Comparison of ENCODE assay signal across 9 cellular contexts in genomic region chr3:157447026-157447694, GRCh38. TPM values are rescaled to one million over a fixed set of nuclear protein-coding genes. Genes with fewer than 3 reads are reported as not detected.
DNase-seq lines count a peak whose midpoint lies in the region; ATAC-seq and TF ChIP-seq lines count a peak whose summit lies in the region.
"Had no signal": no experiment of that assay in that cellular context is flagged by ENCODE, and none has a peak within 500 bp of the region (broad histone marks: within the 10 kb centered on the region; RNA-seq: fewer than 3 reads in every experiment).

No MANE protein-coding gene starts in this region.

- H2BK15ac ChIP-seq in mesendoderm (replicated peaks; ENCODE audit: low read depth): no peak overlapping the region

- H3K23ac ChIP-seq in mesendoderm (ENCODE audit: low read length): no peak overlapping the region

- peak; percentile 73 for TF ChIP-seq CTCF in Loucy (conservative IDR thresholded peaks at IDR 0.05; ENCODE audit: low read length)

- DNase-seq in Caki2 (ENCODE audit: low read depth): peak; percentile 21
- peak; percentile 61 for DNase-seq in astrocyte of the hippocampus (ENCODE audit: low read depth, low spot score)
- DNase-seq in mesendoderm: peak; percentile 5
- DNase-seq in stimulated activated naive CD8-positive, alpha-beta T cell treated with anti-CD3 and anti-CD28 coated beads, Interleukin-15, Interleukin-2, amounts not matched to agents 100 U/mL and 50 U/mL, for 24 hours: no peak
- DNase-seq in NCI-H146 (lab: John Stamatoyannopoulos, UW): no peak
- DNase-seq in cerebellar nuclear complex (lab: John Stamatoyannopoulos, UW): no peak
- no peak for DNase-seq in LoVo (ENCODE audit: low spot score)
- DNase-seq: T1000 had no signal

- no peak overlapping the region for H2BK120ac ChIP-seq in mesendoderm (ENCODE audit: low read depth, low read length)

- in situ Hi-C loops in Caki2 (cut with HindIII; ENCODE audit: low pct_unique_long_range_greater_than_20kb, low sequenced_read_pairs): no loop called here

- H3K4me1 ChIP-seq in Loucy (ENCODE audit: insufficient read depth, low read length, poor library complexity, severe bottlenecking): no peaks in the 10 kb centered on the region
- no peaks in the 10 kb centered on the region for H3K4me1 ChIP-seq in mesendoderm (ENCODE audit: control insufficient read depth, low read depth, low read length)

- H3K56ac ChIP-seq in mesendoderm (ENCODE audit: low read length): no peak overlapping the region

- no peak overlapping the region for H3K18ac ChIP-seq in mesendoderm (ENCODE audit: low read length)

- H3K9ac ChIP-seq in Loucy (ENCODE audit: low read depth, low read length, poor library complexity, severe bottlenecking) (no peak overlapping the region), mesendoderm (ENCODE audit: low read length) (no peak overlapping the region)

- no peak overlapping the region for H3K4ac ChIP-seq in mesendoderm (ENCODE audit: low read depth, low read length)

- no peaks in the 10 kb centered on the region for H4K20me1 ChIP-seq in Loucy (ENCODE audit: insufficient read depth, low read length, poor library complexity, severe bottlenecking)

- H4K5ac ChIP-seq in mesendoderm (ENCODE audit: low read length): no peak overlapping the region

- H3K27me3 ChIP-seq in Loucy (ENCODE audit: insufficient read depth, low read length, poor library complexity, severe bottlenecking) (no peaks in the 10 kb centered on the region), mesendoderm (ENCODE audit: insufficient read depth, low read length, poor library complexity) (no peaks in the 10 kb centered on the region)

- H2AFZ ChIP-seq in Loucy (ENCODE audit: low read length): no peak overlapping the region

- H3K36me3 ChIP-seq in Loucy (ENCODE audit: insufficient read depth, low read length): no peaks in the 10 kb centered on the region
- H3K36me3 ChIP-seq in mesendoderm (ENCODE audit: control insufficient read depth, insufficient read depth, low read length): no peaks in the 10 kb centered on the region

- H3K4me2 ChIP-seq in Loucy (ENCODE audit: low read depth, low read length, poor library complexity, severe bottlenecking) (no peak overlapping the region), mesendoderm (ENCODE audit: low read length) (no peak overlapping the region)

- H2AK5ac ChIP-seq in mesendoderm (ENCODE audit: low read length): no peak overlapping the region

- H3K79me2 ChIP-seq in Loucy (ENCODE audit: insufficient read depth, low read length) (no peaks in the 10 kb centered on the region), mesendoderm (ENCODE audit: control insufficient read depth, insufficient read depth, low read length) (no peaks in the 10 kb centered on the region)

- H3K9me2 ChIP-seq in Loucy (replicated peaks; ENCODE audit: low read depth, low read length): no peaks in the 10 kb centered on the region

- no peaks in the 10 kb centered on the region for H3F3A ChIP-seq in Loucy (ENCODE audit: low read depth)

- H3K4me3 ChIP-seq in Loucy (ENCODE audit: low read length, poor library complexity, severe bottlenecking): no peak overlapping the region
- H3K4me3 ChIP-seq in mesendoderm (ENCODE audit: low read length): no peak overlapping the region

- H4K8ac ChIP-seq in mesendoderm (ENCODE audit: low read depth, low read length): no peak overlapping the region

- no peak overlapping the region for H2BK5ac ChIP-seq in mesendoderm (ENCODE audit: low read length)

- no peaks in the 10 kb centered on the region for H3K79me1 ChIP-seq in mesendoderm (ENCODE audit: low read length)

- no peaks in the 10 kb centered on the region for H3K9me3 ChIP-seq in Loucy (ENCODE audit: insufficient read depth, low read depth, low read length)

- H3K27ac ChIP-seq in mesendoderm (ENCODE audit: low read depth, low read length): no peak overlapping the region

- ATAC-seq in stimulated activated naive CD8-positive, alpha-beta T cell treated with anti-CD3 and anti-CD28 coated beads, Interleukin-15, Interleukin-2, amounts not matched to agents 100 U/mL and 50 U/mL, for 24 hours: no peak

- no CpG with 5 or more reads among the region's 3 CpGs for WGBS in mesendoderm (ENCODE audit: extremely low coverage, insufficient coverage, low lambda C conversion rate)

RNA-seq across cellular contexts. Expression of gene PTX3, which starts 10.5 kb away (rescaled TPM):
- total RNA-seq in Caki2 (2014; rRNA removed; shearing (Covaris generic); ENCODE audit: low replicate concordance): 12.3 and 16.9 TPM in 2 replicates
- polyA plus RNA-seq in mesendoderm (2013, experiment 1 of 2): 0.14 TPM
- polyA plus RNA-seq in mesendoderm (2013, experiment 2 of 2): 0.31 TPM

RNA-seq across cellular contexts. Expression of gene VEPH1, which starts 56.1 kb away (rescaled TPM):
- 79.0 and 127 TPM in 2 replicates for total RNA-seq in Caki2 (2014; rRNA removed; shearing (Covaris generic); ENCODE audit: low replicate concordance)
- 4.3 TPM for polyA plus RNA-seq in mesendoderm (2013, experiment 1 of 2)
- 4.6 TPM for polyA plus RNA-seq in mesendoderm (2013, experiment 2 of 2)

Comparison
In these comparisons a context has a peak if more than half of its experiments do, and no peak if none do; other contexts are left out.
1. DNase-seq: peak in Caki2 (single experiment), astrocyte of the hippocampus (single experiment) and mesendoderm (single experiment); none in stimulated activated naive CD8-positive, alpha-beta T cell treated with anti-CD3 and anti-CD28 coated beads, Interleukin-15, Interleukin-2, amounts not matched to agents 100 U/mL and 50 U/mL, for 24 hours (single experiment), NCI-H146 (single experiment), cerebellar nuclear complex (0 of 2) and LoVo (single experiment).